In the genomic region with DNA sequence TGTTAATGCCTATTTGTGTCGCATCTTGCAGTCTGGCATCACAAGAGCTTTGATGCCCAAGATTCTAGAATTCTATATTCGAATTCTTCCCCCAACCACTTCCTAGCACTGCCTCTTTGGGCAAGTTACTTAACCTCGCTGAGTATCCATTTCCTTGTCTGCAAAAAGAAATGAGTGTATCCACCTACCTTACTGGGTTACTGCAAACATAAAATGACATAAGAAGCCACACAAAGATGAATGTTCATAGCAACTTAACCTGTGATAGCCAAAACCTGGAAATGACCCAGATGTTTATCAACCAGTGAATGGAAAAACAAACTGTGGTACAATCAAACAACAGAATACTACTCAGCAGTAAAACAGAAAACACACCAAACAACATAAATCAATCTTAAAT, we compare ENCODE assay signal across 19 cellular contexts. TPM values are rescaled to one million over a fixed set of nuclear protein-coding genes. Genes with fewer than 3 reads are reported as not detected.
DNase-seq lines count a peak whose midpoint lies in the region; ATAC-seq and TF ChIP-seq lines count a peak whose summit lies in the region.
"Had no signal": no experiment of that assay in that cellular context is flagged by ENCODE, and none has a peak within 500 bp of the region (broad histone marks: within the 10 kb centered on the region; RNA-seq: fewer than 3 reads in every experiment).

No MANE protein-coding gene starts in this region.

- DNase-seq in T-helper 1 cell (no peak), lower lobe of right lung (no peak), mesendoderm (no peak), iPS-NIHi7 (ENCODE audit: extremely low spot score) (no peak)
- no peak for DNase-seq in activated naive CD8-positive, alpha-beta T cell treated with anti-CD3 and anti-CD28 coated beads for 36 hours
- DNase-seq in activated T-helper 2 cell treated with anti-CD3 and anti-CD28 coated beads, Interferon-gamma antibody, Interleukin-2, Interleukin-4, amounts not matched to agents 10 μg/mL and 5 μg/mL and 100 μg/mL, durations not matched to agents 14 hours and 24 hours and 36 hours (ENCODE audit: low spot score) = no peak
- DNase-seq: COR-L47, DMS 273 treated with DMSO at 0.1 percent for 48 hours, GDM1, HFFc6, KG1, NCI-H1417, NCI-H187 treated with DMSO at 0.1 percent for 48 hours, NCI-H2171, NCI-H526 had no signal

- H3K27ac Mint-ChIP-seq in T-helper 1 cell treated with Interleukin-12 subunit alpha and Interleukin-12 subunit beta and Interleukin-4 antibody, amounts not matched to agents 30 μg/mL and 1 μg/mL, for 36 hours = peak overlapping the region; percentile 82
- H3K27ac Mint-ChIP-seq in activated naive CD8-positive, alpha-beta T cell = peak overlapping the region; percentile 6
- no peak overlapping the region for H3K27ac Mint-ChIP-seq in activated naive CD8-positive, alpha-beta T cell treated with anti-CD3 and anti-CD28 coated beads for 36 hours
- peak overlapping the region; percentile 40 for H3K27ac Mint-ChIP-seq in activated T-helper 2 cell treated with anti-CD3 and anti-CD28 coated beads, Interferon-gamma antibody, Interleukin-2, Interleukin-4, amounts not matched to agents 10 μg/mL and 5 μg/mL and 100 μg/mL, durations not matched to agents 14 hours and 24 hours and 36 hours
- H3K27ac Mint-ChIP-seq: B cell, HFFc6 had no signal

- no peak overlapping the region for H3K4ac ChIP-seq in mesendoderm (ENCODE audit: low read depth, low read length)

- no peaks in the 10 kb centered on the region for H3K27me3 Mint-ChIP-seq in T-helper 1 cell treated with Interleukin-12 subunit alpha and Interleukin-12 subunit beta and Interleukin-4 antibody, amounts not matched to agents 30 μg/mL and 1 μg/mL, for 36 hours (ENCODE audit: low read depth)
- no peaks in the 10 kb centered on the region for H3K27me3 Mint-ChIP-seq in activated naive CD8-positive, alpha-beta T cell
- no peaks in the 10 kb centered on the region for H3K27me3 Mint-ChIP-seq in activated naive CD8-positive, alpha-beta T cell treated with anti-CD3 and anti-CD28 coated beads for 36 hours
- no peaks in the 10 kb centered on the region for H3K27me3 Mint-ChIP-seq in activated T-helper 2 cell treated with anti-CD3 and anti-CD28 coated beads, Interferon-gamma antibody, Interleukin-2, Interleukin-4, amounts not matched to agents 10 μg/mL and 5 μg/mL and 100 μg/mL, durations not matched to agents 14 hours and 24 hours and 36 hours (ENCODE audit: low read depth)
- H3K27me3 Mint-ChIP-seq: B cell had no signal

- ATAC-seq in lower lobe of right lung = no peak

- H3K27ac ChIP-seq in lower lobe of right lung (no peak overlapping the region), mesendoderm (ENCODE audit: low read depth, low read length) (no peak overlapping the region)

- H3K4me1 Mint-ChIP-seq in T-helper 1 cell treated with Interleukin-12 subunit alpha and Interleukin-12 subunit beta and Interleukin-4 antibody, amounts not matched to agents 30 μg/mL and 1 μg/mL, for 36 hours (ENCODE audit: low read depth) = peaks cover 46% of the 10 kb centered on the region
- peaks cover 26% of the 10 kb centered on the region for H3K4me1 Mint-ChIP-seq in activated naive CD8-positive, alpha-beta T cell (ENCODE audit: low read depth)
- peaks cover 24% of the 10 kb centered on the region for H3K4me1 Mint-ChIP-seq in activated naive CD8-positive, alpha-beta T cell treated with anti-CD3 and anti-CD28 coated beads for 36 hours
- peaks cover 37% of the 10 kb centered on the region for H3K4me1 Mint-ChIP-seq in activated T-helper 2 cell treated with anti-CD3 and anti-CD28 coated beads, Interferon-gamma antibody, Interleukin-2, Interleukin-4, amounts not matched to agents 10 μg/mL and 5 μg/mL and 100 μg/mL, durations not matched to agents 14 hours and 24 hours and 36 hours (ENCODE audit: low read depth)

- peaks cover 35% of the 10 kb centered on the region for H3K4me1 ChIP-seq in lower lobe of right lung
- no peaks in the 10 kb centered on the region for H3K4me1 ChIP-seq in mesendoderm (ENCODE audit: control insufficient read depth, low read depth, low read length)

- peaks cover 28% of the 10 kb centered on the region for H3K36me3 ChIP-seq in lower lobe of right lung
- H3K36me3 ChIP-seq in mesendoderm (ENCODE audit: control insufficient read depth, insufficient read depth, low read length) = no peaks in the 10 kb centered on the region

- intact Hi-C loops in activated T-helper 2 cell treated with anti-CD3 and anti-CD28 coated beads, Interferon-gamma antibody, Interleukin-2, Interleukin-4, amounts not matched to agents 10 μg/mL and 5 μg/mL and 100 μg/mL, durations not matched to agents 14 hours and 24 hours and 36 hours (cut with micrococcal nuclease) = no loop called here
- intact Hi-C loops in lower lobe of right lung (cut with DNase I) = no loop called here

- H3K18ac ChIP-seq in mesendoderm (ENCODE audit: low read length) = no peak overlapping the region

- H2AK5ac ChIP-seq in mesendoderm (ENCODE audit: low read length) = no peak overlapping the region

- no peak overlapping the region for H2BK120ac ChIP-seq in mesendoderm (ENCODE audit: low read depth, low read length)

- no peaks in the 10 kb centered on the region for H3K79me1 ChIP-seq in mesendoderm (ENCODE audit: low read length)

- H4K8ac ChIP-seq in mesendoderm (ENCODE audit: low read depth, low read length) = no peak overlapping the region

- peaks cover 51% of the 10 kb centered on the region for H3K36me3 Mint-ChIP-seq in T-helper 1 cell treated with Interleukin-12 subunit alpha and Interleukin-12 subunit beta and Interleukin-4 antibody, amounts not matched to agents 30 μg/mL and 1 μg/mL, for 36 hours (ENCODE audit: low read depth)
- H3K36me3 Mint-ChIP-seq in activated naive CD8-positive, alpha-beta T cell = peaks cover 43% of the 10 kb centered on the region
- H3K36me3 Mint-ChIP-seq in activated naive CD8-positive, alpha-beta T cell treated with anti-CD3 and anti-CD28 coated beads for 36 hours = peaks cover 77% of the 10 kb centered on the region
- H3K36me3 Mint-ChIP-seq in activated T-helper 2 cell treated with anti-CD3 and anti-CD28 coated beads, Interferon-gamma antibody, Interleukin-2, Interleukin-4, amounts not matched to agents 10 μg/mL and 5 μg/mL and 100 μg/mL, durations not matched to agents 14 hours and 24 hours and 36 hours (ENCODE audit: low read depth) = peaks cover 80% of the 10 kb centered on the region

- H2BK15ac ChIP-seq in mesendoderm (replicated peaks; ENCODE audit: low read depth) = no peak overlapping the region

- H3K9me3 ChIP-seq in lower lobe of right lung = no peaks in the 10 kb centered on the region

- H4K5ac ChIP-seq in mesendoderm (ENCODE audit: low read length) = no peak overlapping the region

- H3K79me2 ChIP-seq in mesendoderm (ENCODE audit: control insufficient read depth, insufficient read depth, low read length) = no peaks in the 10 kb centered on the region

- no peaks in the 10 kb centered on the region for H3K9me3 Mint-ChIP-seq in T-helper 1 cell treated with Interleukin-12 subunit alpha and Interleukin-12 subunit beta and Interleukin-4 antibody, amounts not matched to agents 30 μg/mL and 1 μg/mL, for 36 hours
- no peaks in the 10 kb centered on the region for H3K9me3 Mint-ChIP-seq in activated naive CD8-positive, alpha-beta T cell (ENCODE audit: low read depth)
- no peaks in the 10 kb centered on the region for H3K9me3 Mint-ChIP-seq in activated naive CD8-positive, alpha-beta T cell treated with anti-CD3 and anti-CD28 coated beads for 36 hours
- no peaks in the 10 kb centered on the region for H3K9me3 Mint-ChIP-seq in activated T-helper 2 cell treated with anti-CD3 and anti-CD28 coated beads, Interferon-gamma antibody, Interleukin-2, Interleukin-4, amounts not matched to agents 10 μg/mL and 5 μg/mL and 100 μg/mL, durations not matched to agents 14 hours and 24 hours and 36 hours
- H3K9me3 Mint-ChIP-seq: HFFc6 had no signal

- no peak overlapping the region for H3K56ac ChIP-seq in mesendoderm (ENCODE audit: low read length)

- H3K4me2 ChIP-seq in mesendoderm (ENCODE audit: low read length) = no peak overlapping the region

- no peak for TF ChIP-seq CTCF in lower lobe of right lung (IDR thresholded peaks at IDR 0.05)

- no peak overlapping the region for H2BK5ac ChIP-seq in mesendoderm (ENCODE audit: low read length)

- no peak overlapping the region for H3K4me3 Mint-ChIP-seq in T-helper 1 cell treated with Interleukin-12 subunit alpha and Interleukin-12 subunit beta and Interleukin-4 antibody, amounts not matched to agents 30 μg/mL and 1 μg/mL, for 36 hours
- no peak overlapping the region for H3K4me3 Mint-ChIP-seq in activated naive CD8-positive, alpha-beta T cell
- no peak overlapping the region for H3K4me3 Mint-ChIP-seq in activated naive CD8-positive, alpha-beta T cell treated with anti-CD3 and anti-CD28 coated beads for 36 hours
- H3K4me3 Mint-ChIP-seq in activated T-helper 2 cell treated with anti-CD3 and anti-CD28 coated beads, Interferon-gamma antibody, Interleukin-2, Interleukin-4, amounts not matched to agents 10 μg/mL and 5 μg/mL and 100 μg/mL, durations not matched to agents 14 hours and 24 hours and 36 hours (ENCODE audit: low read depth) = no peak overlapping the region
- H3K4me3 Mint-ChIP-seq: B cell, HFFc6 had no signal

- H3K4me3 ChIP-seq in lower lobe of right lung = no peak overlapping the region
- H3K4me3 ChIP-seq in mesendoderm (ENCODE audit: low read length) = no peak overlapping the region

- H3K23ac ChIP-seq in mesendoderm (ENCODE audit: low read length) = no peak overlapping the region

- WGBS in mesendoderm (ENCODE audit: extremely low coverage, insufficient coverage, low lambda C conversion rate) = no CpG with 5 or more reads among the region's 3 CpGs

- H3K27me3 ChIP-seq in lower lobe of right lung (ENCODE audit: low read depth) (no peaks in the 10 kb centered on the region), mesendoderm (ENCODE audit: insufficient read depth, low read length, poor library complexity) (no peaks in the 10 kb centered on the region)

- no peak overlapping the region for H3K9ac ChIP-seq in mesendoderm (ENCODE audit: low read length)

RNA-seq across cellular contexts. Expression of a gene that starts 24.9 kb away (rescaled TPM):
- total RNA-seq in activated naive CD8-positive, alpha-beta T cell treated with anti-CD3 and anti-CD28 coated beads for 36 hours = 10 to 100 TPM; 84.2 to 84.8 TPM
- total RNA-seq in activated T-helper 2 cell treated with anti-CD3 and anti-CD28 coated beads, Interferon-gamma antibody, Interleukin-2, Interleukin-4, amounts not matched to agents 10 μg/mL and 5 μg/mL and 100 μg/mL, durations not matched to agents 14 hours and 24 hours and 36 hours = 90.4 and 93.7 TPM in 2 replicates
- 58.2 TPM for total RNA-seq in lower lobe of right lung
- 6.8 TPM for polyA plus RNA-seq in mesendoderm (2013, experiment 1 of 2)
- 7.0 TPM for polyA plus RNA-seq in mesendoderm (2013, experiment 2 of 2)
- total RNA-seq: HT-29 had no signal
